12 cellular contexts compared by ENCODE assay signal in the genomic region with DNA sequence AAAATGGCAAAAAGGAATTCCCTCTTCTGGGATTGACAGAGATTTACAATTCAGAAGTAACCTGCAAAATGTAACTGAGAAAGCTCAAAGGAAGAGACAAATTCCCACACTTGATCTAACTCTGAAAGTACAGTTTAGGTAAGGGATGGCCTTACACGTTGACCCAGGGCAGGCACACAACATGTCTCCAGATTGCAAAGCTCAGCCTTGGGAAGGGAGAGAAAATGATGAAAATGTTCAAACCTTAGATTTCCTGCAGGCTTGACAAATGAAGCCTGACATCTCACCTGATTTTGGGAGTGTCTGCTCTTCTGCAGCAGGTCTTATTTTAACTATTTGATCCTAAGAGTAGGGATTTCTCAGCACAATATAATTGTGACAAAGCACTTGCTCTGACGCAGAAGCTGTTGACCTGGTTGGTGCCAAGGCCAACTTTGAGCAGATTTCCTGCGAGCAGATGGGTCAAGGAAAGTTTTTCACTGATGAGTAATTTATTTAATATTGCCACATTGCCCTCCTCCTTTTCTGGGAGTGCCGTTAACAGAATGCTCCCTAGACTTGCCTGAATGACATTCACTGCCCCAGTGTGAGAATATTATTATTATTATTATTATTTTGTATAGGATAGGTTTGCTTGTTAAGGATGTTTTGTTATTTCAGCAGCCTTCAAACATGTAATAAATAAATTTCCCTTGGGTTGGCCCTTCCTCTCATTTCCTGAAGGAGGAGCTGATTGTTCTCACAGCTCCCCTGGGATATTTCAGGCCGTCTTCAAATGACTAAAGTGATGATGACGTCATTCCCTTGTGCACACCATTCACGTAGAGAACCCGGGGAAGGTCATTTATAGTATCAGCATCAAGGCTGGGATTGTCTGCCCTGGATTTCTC.
DNase-seq lines count a peak whose midpoint lies in the region; ATAC-seq, FAIRE-seq and TF ChIP-seq lines count a peak whose summit lies in the region.
"Had no signal": no experiment of that assay in that cellular context is flagged by ENCODE, and none has a peak within 500 bp of the region (broad histone marks: within the 10 kb centered on the region; RNA-seq: fewer than 3 reads in every experiment).

No MANE protein-coding gene starts in this region.

- H3K27me3 Mint-ChIP-seq in WTC11 (ENCODE audit: low read depth), result no peaks in the 10 kb centered on the region

- TF ChIP-seq CTCF in endothelial cell of umbilical vein (IDR thresholded peaks at IDR 0.05; ENCODE audit: extremely low read depth in 1 of 2, insufficient read depth in 1 of 2, low read depth in 1 of 2, low read length in 2 of 2) (no peak), WTC11 (IDR thresholded peaks at IDR 0.05) (no peak)

- TF ChIP-seq POLR2A in endothelial cell of umbilical vein (IDR thresholded peaks at IDR 0.05; ENCODE audit: low read depth, low read length), result no peak

- peak; percentile 90 for FAIRE-seq in endothelial cell of umbilical vein (lab: Jason Lieb, UNC)

- no peaks in the 10 kb centered on the region for H3K36me3 ChIP-seq in endothelial cell of umbilical vein (ENCODE audit: control insufficient read depth in 2 of 2, extremely low read depth in 1 of 2, insufficient read depth in 2 of 2, low read length in 2 of 2)

- peak overlapping the region; percentile 26 for H3K4me2 ChIP-seq in endothelial cell of umbilical vein (ENCODE audit: insufficient read depth, low read length)

- no peaks in the 10 kb centered on the region for H3K27me3 ChIP-seq in endothelial cell of umbilical vein (ENCODE audit: control insufficient read depth in 2 of 2, insufficient read depth in 2 of 2, low read length in 2 of 2)

- no peak overlapping the region for H2AFZ ChIP-seq in endothelial cell of umbilical vein (ENCODE audit: low read depth, low read length)

- intact Hi-C loops in endothelial cell of umbilical vein (cut with micrococcal nuclease), result loop anchor here (5.0 to 10.0 kb wide), 2 partner anchors 253 to 409 kb away; no protein-coding TSS in a partner anchor

- POLR2A ChIA-PET in endothelial cell of umbilical vein (lab: Charles Lee) (no interaction called here), WTC11 (lab: Charles Lee) (no interaction called here)

- DNase-seq in NCI-H226, result peak; percentile 64
- DNase-seq in endothelial cell of umbilical vein (ENCODE audit: low read depth, low spot score), result peak; percentile 68
- peak; percentile 81 for DNase-seq in non-pigmented ciliary epithelial cell (ENCODE audit: low read depth)
- no peak for DNase-seq in SKM-1 (lab: John Stamatoyannopoulos, UW; ENCODE audit: unreplicated experiment)
- no peak for DNase-seq in RPMI8226
- no peak for DNase-seq in activated effector memory CD4-positive, alpha-beta T cell treated with anti-CD3 and anti-CD28 coated beads, Interleukin-2, amount 50 U/mL, for 16 hours
- no peak for DNase-seq in WTC11 (ENCODE audit: low spot score)
- DNase-seq: activated gamma-delta T cell treated with Interleukin-2 at 50 U/mL for 16 hours, NCI-H1694, right cardiac atrium had no signal

- H4K20me1 ChIP-seq in endothelial cell of umbilical vein (replicated peaks; ENCODE audit: control insufficient read depth, extremely low read depth, insufficient read depth, low read length), result no peaks in the 10 kb centered on the region

- no peaks in the 10 kb centered on the region for H3K9me3 ChIP-seq in endothelial cell of umbilical vein (replicated peaks; ENCODE audit: control insufficient read depth, insufficient read depth, low read length)

- BruUV-seq in endothelial cell of umbilical vein (replicated peaks; lab: Mats Ljungman, UMichigan), result no TSS peak

- no peaks in the 10 kb centered on the region for H3K4me1 Mint-ChIP-seq in WTC11

- no peak overlapping the region for H3K27ac Mint-ChIP-seq in WTC11

- H3K27ac ChIP-seq in endothelial cell of umbilical vein (ENCODE audit: insufficient read depth, low read depth, low read length), result peak overlapping the region; percentile 20

- no peak overlapping the region for H3K9ac ChIP-seq in endothelial cell of umbilical vein (replicated peaks; ENCODE audit: extremely low read depth, insufficient read depth, low read length)

- H3K9me1 ChIP-seq in endothelial cell of umbilical vein (replicated peaks; ENCODE audit: control insufficient read depth, extremely low read depth, insufficient read depth, low read length), result no peaks in the 10 kb centered on the region

- H3K4me1 ChIP-seq in endothelial cell of umbilical vein (ENCODE audit: control insufficient read depth, extremely low read depth, insufficient read depth, low read length), result peaks cover 7% of the 10 kb centered on the region

- ATAC-seq in GM18520 (IDR thresholded peaks at IDR 0.05; ENCODE audit: unreplicated experiment), result peak; percentile 56
- no peak for ATAC-seq in WTC11
- ATAC-seq: activated CD4-positive, CD25-positive, alpha-beta regulatory T cell treated with anti-CD3 and anti-CD28 coated beads, Interleukin-2, amount 50 U/mL, for 24 hours had no signal

- no peaks in the 10 kb centered on the region for H3K79me2 ChIP-seq in endothelial cell of umbilical vein (ENCODE audit: control insufficient read depth, insufficient read depth, low read length)

- dilution Hi-C loops in endothelial cell of umbilical vein (cut with MboI; ENCODE audit: extremely low pct_ligation_motif_present, low sequenced_read_pairs), result no loop called here

- no peak overlapping the region for H3K4me3 ChIP-seq in endothelial cell of umbilical vein (replicated peaks in 1 of 3; ENCODE audit: insufficient read depth in 1 of 3, low read depth in 1 of 3, low read length in 3 of 3)

- no peaks in the 10 kb centered on the region for H3K36me3 Mint-ChIP-seq in WTC11

- H3K9me3 Mint-ChIP-seq in WTC11, result peaks cover 4% of the 10 kb centered on the region

- no peak overlapping the region for H3K4me3 Mint-ChIP-seq in WTC11

- CTCF ChIA-PET in endothelial cell of umbilical vein (lab: Charles Lee), result interaction anchor here (1.0 to 1.6 kb wide), 6 partner anchors 19 to 412 kb away, joined by 3 to 9 read pairs (median 4); no protein-coding TSS in a partner anchor
- CTCF ChIA-PET in WTC11 (lab: Charles Lee), result no interaction called here

TF ChIP-seq in endothelial cell of umbilical vein, 7 proteins besides CTCF, POLR2A, EP300 and RAD21:
- no peak for TF ChIP-seq POLR2AphosphoS5 (IDR thresholded peaks at IDR 0.05; ENCODE audit: insufficient read depth, low read depth, low read length)
- TF ChIP-seq JUN (IDR thresholded peaks at IDR 0.05; ENCODE audit: borderline replicate concordance, insufficient read depth, insufficient read length, low read depth), result peak; percentile 81
- peak; percentile 34 for TF ChIP-seq FOS (IDR thresholded peaks at IDR 0.05; ENCODE audit: borderline replicate concordance, insufficient read depth, low read length)

TF ChIP-seq in WTC11, 78 proteins besides CTCF, POLR2A, EP300 and RAD21 (continues in another document):
- no peak for TF ChIP-seq NR3C1 (CRISPR knock-in tag; conservative IDR thresholded peaks at IDR 0.05; ENCODE audit: low read depth)
- no peak for TF ChIP-seq MXD4 (CRISPR knock-in tag; IDR thresholded peaks at IDR 0.05; ENCODE audit: borderline replicate concordance)
- TF ChIP-seq SMAD3 (CRISPR knock-in tag; IDR thresholded peaks at IDR 0.05; ENCODE audit: borderline replicate concordance), result no peak
- no peak for TF ChIP-seq ETV6 (CRISPR knock-in tag; IDR thresholded peaks at IDR 0.05)
- TF ChIP-seq CREM (CRISPR knock-in tag; IDR thresholded peaks at IDR 0.05), result no peak
- TF ChIP-seq NR1H2 (CRISPR knock-in tag; IDR thresholded peaks at IDR 0.05), result no peak
- TF ChIP-seq CBFB (CRISPR knock-in tag; IDR thresholded peaks at IDR 0.05; ENCODE audit: low read depth), result no peak
- TF ChIP-seq, protein P1, sequence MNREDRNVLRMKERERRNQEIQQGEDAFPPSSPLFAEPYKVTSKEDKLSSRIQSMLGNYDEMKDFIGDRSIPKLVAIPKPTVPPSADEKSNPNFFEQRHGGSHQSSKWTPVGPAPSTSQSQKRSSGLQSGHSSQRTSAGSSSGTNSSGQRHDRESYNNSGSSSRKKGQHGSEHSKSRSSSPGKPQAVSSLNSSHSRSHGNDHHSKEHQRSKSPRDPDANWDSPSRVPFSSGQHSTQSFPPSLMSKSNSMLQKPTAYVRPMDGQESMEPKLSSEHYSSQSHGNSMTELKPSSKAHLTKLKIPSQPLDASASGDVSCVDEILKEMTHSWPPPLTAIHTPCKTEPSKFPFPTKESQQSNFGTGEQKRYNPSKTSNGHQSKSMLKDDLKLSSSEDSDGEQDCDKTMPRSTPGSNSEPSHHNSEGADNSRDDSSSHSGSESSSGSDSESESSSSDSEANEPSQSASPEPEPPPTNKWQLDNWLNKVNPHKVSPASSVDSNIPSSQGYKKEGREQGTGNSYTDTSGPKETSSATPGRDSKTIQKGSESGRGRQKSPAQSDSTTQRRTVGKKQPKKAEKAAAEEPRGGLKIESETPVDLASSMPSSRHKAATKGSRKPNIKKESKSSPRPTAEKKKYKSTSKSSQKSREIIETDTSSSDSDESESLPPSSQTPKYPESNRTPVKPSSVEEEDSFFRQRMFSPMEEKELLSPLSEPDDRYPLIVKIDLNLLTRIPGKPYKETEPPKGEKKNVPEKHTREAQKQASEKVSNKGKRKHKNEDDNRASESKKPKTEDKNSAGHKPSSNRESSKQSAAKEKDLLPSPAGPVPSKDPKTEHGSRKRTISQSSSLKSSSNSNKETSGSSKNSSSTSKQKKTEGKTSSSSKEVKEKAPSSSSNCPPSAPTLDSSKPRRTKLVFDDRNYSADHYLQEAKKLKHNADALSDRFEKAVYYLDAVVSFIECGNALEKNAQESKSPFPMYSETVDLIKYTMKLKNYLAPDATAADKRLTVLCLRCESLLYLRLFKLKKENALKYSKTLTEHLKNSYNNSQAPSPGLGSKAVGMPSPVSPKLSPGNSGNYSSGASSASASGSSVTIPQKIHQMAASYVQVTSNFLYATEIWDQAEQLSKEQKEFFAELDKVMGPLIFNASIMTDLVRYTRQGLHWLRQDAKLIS (CRISPR knock-in tag; IDR thresholded peaks at IDR 0.05; ENCODE audit: borderline replicate concordance), result no peak
- no peak for TF ChIP-seq ZNF416 (CRISPR knock-in tag; IDR thresholded peaks at IDR 0.05)
- TF ChIP-seq, protein P2, sequence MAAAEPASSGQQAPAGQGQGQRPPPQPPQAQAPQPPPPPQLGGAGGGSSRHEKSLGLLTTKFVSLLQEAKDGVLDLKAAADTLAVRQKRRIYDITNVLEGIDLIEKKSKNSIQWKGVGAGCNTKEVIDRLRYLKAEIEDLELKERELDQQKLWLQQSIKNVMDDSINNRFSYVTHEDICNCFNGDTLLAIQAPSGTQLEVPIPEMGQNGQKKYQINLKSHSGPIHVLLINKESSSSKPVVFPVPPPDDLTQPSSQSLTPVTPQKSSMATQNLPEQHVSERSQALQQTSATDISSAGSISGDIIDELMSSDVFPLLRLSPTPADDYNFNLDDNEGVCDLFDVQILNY (CRISPR knock-in tag; IDR thresholded peaks at IDR 0.05), result no peak
- TF ChIP-seq RORB (CRISPR knock-in tag; IDR thresholded peaks at IDR 0.05), result no peak

Comparison
In these comparisons a context has a peak if more than half of its experiments do, and no peak if none do; other contexts are left out.
1. DNase-seq: peak in NCI-H226 (single experiment), endothelial cell of umbilical vein (single experiment) and non-pigmented ciliary epithelial cell (single experiment); none in SKM-1 (single experiment), RPMI8226 (single experiment), activated effector memory CD4-positive, alpha-beta T cell treated with anti-CD3 and anti-CD28 coated beads, Interleukin-2, amount 50 U/mL, for 16 hours (single experiment) and WTC11 (single experiment).